Comparison of ENCODE assay signal across 8 cellular contexts in genomic region chr15:45391746-45392711, GRCh38. TPM values are rescaled to one million over a fixed set of nuclear protein-coding genes. Genes with fewer than 3 reads are reported as not detected.
DNase-seq lines count a peak whose midpoint lies in the region; ATAC-seq and TF ChIP-seq lines count a peak whose summit lies in the region.

No MANE protein-coding gene starts in this region.

- no peak for DNase-seq in foreskin keratinocyte
- no peak for DNase-seq in dedifferentiated amniotic fluid mesenchymal stem cell (ENCODE audit: extremely low spot score)
- DNase-seq in iPS-NIHi11 (ENCODE audit: low spot score) = no peak
- DNase-seq in NCI-H446 (lab: John Stamatoyannopoulos, UW) = no peak
- no peak for DNase-seq in SJCRH30

- H3K27ac ChIP-seq in foreskin keratinocyte (no peak overlapping the region), SJCRH30 (no peak overlapping the region)

- H3K4me1 ChIP-seq in foreskin keratinocyte (peaks cover 13% of the 10 kb centered on the region), SJCRH30 (peaks cover 19% of the 10 kb centered on the region)

- peaks cover 83% of the 10 kb centered on the region for H3K27me3 ChIP-seq in foreskin keratinocyte
- H3K27me3 ChIP-seq in SJCRH30 = 0 out of 2 replicates have a peak, but pooled peaks cover 3% of the 10 kb centered on the region

- H3K36me3 ChIP-seq in SJCRH30 = no peaks in the 10 kb centered on the region

- no peaks in the 10 kb centered on the region for H3K9me3 ChIP-seq in SJCRH30 (replicated peaks)

- H3K4me3 ChIP-seq in SJCRH30 = no peak overlapping the region

- ATAC-seq in GM18499 (IDR thresholded peaks at IDR 0.05; ENCODE audit: insufficient read depth, unreplicated experiment) (peak; percentile 92), GM21528 (IDR thresholded peaks at IDR 0.05; ENCODE audit: low FRiP score, unreplicated experiment) (peak; percentile 97), HG03520 (IDR thresholded peaks at IDR 0.05; ENCODE audit: unreplicated experiment) (peak; percentile 96), foreskin keratinocyte (peak; percentile 45)

- TF ChIP-seq CTCF in foreskin keratinocyte (conservative IDR thresholded peaks at IDR 0.05) = no peak

RNA-seq across cellular contexts. Expression of gene GATM, which starts 13.7 kb away (rescaled TPM):
- 0.20 and 0.32 TPM in 2 replicates for total RNA-seq in foreskin keratinocyte
- 0.08 and 0.11 TPM in 2 replicates for polyA plus RNA-seq in foreskin keratinocyte
- 226 and 232 TPM in 2 replicates for total RNA-seq in SJCRH30 (2014; rRNA removed; shearing (Covaris generic))

Comparison
In these comparisons a context has a peak if more than half of its experiments do, and no peak if none do; other contexts are left out.
1. ATAC-seq: peak in every context shown above with its lines; median percentile 97 in GM21528; 96 in HG03520; 92 in GM18499; 45 in foreskin keratinocyte.
2. RNA of gene GATM, which starts 13.7 kb away (total RNA-seq): 226 to 232 TPM in SJCRH30; 0.20 to 0.32 TPM in foreskin keratinocyte; every median in the first group is over 100 times any median in the second.